In the genomic region with DNA sequence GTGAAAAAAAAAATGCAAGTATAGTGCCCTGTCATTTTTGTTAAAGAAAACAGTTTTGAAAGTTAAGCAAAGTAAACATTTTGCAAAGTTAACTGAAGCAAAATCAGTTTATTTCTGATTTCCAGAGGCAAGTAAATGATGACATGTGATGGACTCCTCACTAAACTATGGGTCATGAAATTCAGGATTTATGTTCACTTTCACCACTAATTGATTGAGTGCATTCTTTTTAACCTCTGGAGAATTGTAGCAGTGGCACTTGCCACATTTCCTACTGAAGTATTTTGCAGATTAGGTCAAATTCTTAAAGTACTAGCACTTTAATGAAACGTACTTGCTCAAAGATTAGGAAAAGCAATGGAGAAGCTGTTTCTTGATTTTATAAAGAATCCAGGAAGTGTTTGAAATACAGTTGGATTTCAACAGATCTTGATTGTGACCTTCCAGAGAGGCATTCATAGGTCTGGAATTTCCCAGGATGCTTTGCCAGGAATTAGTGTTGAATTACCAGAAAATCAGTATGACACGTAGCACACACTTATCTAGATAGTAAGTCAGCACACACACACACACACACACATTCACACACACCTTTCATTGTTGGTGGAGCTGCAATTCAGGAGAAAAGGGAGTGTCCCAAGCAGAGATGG, we compare ENCODE assay signal across 10 cellular contexts.
DNase-seq lines count a peak whose midpoint lies in the region; ATAC-seq and TF ChIP-seq lines count a peak whose summit lies in the region.
"Had no signal": no experiment of that assay in that cellular context is flagged by ENCODE, and none has a peak within 500 bp of the region (broad histone marks: within the 10 kb centered on the region; RNA-seq: fewer than 3 reads in every experiment).

No MANE protein-coding gene starts in this region.

- H3K27ac Mint-ChIP-seq in activated CD4-positive, alpha-beta memory T cell treated with anti-CD3 and anti-CD28 coated beads for 36 hours: no peak overlapping the region

- H2BK120ac ChIP-seq in neuronal stem cell (ENCODE audit: low read depth, low read length): no peak overlapping the region

- no peak overlapping the region for H3K4ac ChIP-seq in neuronal stem cell (ENCODE audit: low read length)

- ATAC-seq in HG02623 (IDR thresholded peaks at IDR 0.05; ENCODE audit: unreplicated experiment): no peak

- no peak overlapping the region for H3K9ac ChIP-seq in neuronal stem cell (ENCODE audit: low read depth, low read length, poor library complexity)

- H4K8ac ChIP-seq in neuronal stem cell (ENCODE audit: low read depth, low read length): no peak overlapping the region

- H3K14ac ChIP-seq in neuronal stem cell (ENCODE audit: low read length): no peak overlapping the region

- H2AK5ac ChIP-seq in neuronal stem cell (ENCODE audit: low read depth, low read length): no peak overlapping the region

- H2AFZ ChIP-seq in PC-9 (peak overlapping the region; percentile 61), neuronal stem cell (ENCODE audit: low read length) (peak overlapping the region; percentile 75)

- H3K79me2 ChIP-seq in PC-9 (ENCODE audit: low read depth): no peaks in the 10 kb centered on the region

- H3K27ac ChIP-seq in PC-9 (peak overlapping the region; percentile 88), neuronal stem cell (replicated peaks; ENCODE audit: low read length) (no peak overlapping the region)

- H3F3A ChIP-seq in PC-9 (ENCODE audit: insufficient read depth, low read depth): peaks cover 17% of the 10 kb centered on the region; the same call in 1 of the 2 replicates

- H3K9me3 ChIP-seq in PC-9 (ENCODE audit: insufficient read depth, low read depth) (no peaks in the 10 kb centered on the region), neuronal stem cell (replicated peaks in 1 of 2; ENCODE audit: control insufficient read depth in 2 of 2, insufficient read depth in 1 of 2, low read depth in 1 of 2, low read length in 2 of 2) (peaks cover 0 to 3% of the 10 kb centered on the region in 2 donors)

- intact Hi-C loops in PC-9 (cut with micrococcal nuclease; ENCODE audit: unreplicated experiment): loop anchor here (1.0 to 10.0 kb wide), 3 partner anchors 62 to 117 kb away; no protein-coding TSS in a partner anchor
- intact Hi-C loops in activated CD4-positive, alpha-beta memory T cell treated with anti-CD3 and anti-CD28 coated beads for 36 hours (cut with micrococcal nuclease): no loop called here

- H4K91ac ChIP-seq in neuronal stem cell (ENCODE audit: low read depth, low read length, poor library complexity): no peak overlapping the region

- peak overlapping the region; percentile 60 for H3K4me2 ChIP-seq in PC-9
- no peak overlapping the region for H3K4me2 ChIP-seq in neuronal stem cell (ENCODE audit: insufficient read depth, low read length, poor library complexity, severe bottlenecking)

- no peak for TF ChIP-seq CTCF in BJ (IDR thresholded peaks at IDR 0.05; ENCODE audit: insufficient read depth, low read depth, low read length)
- TF ChIP-seq CTCF in PC-9 (conservative IDR thresholded peaks at IDR 0.05): no peak

- WGBS in neuronal stem cell (ENCODE audit: extremely low coverage in 2 of 2, insufficient read length in 2 of 2, insufficient replicate concordance in 1 of 2), 2 donors: no CpG with 5 or more reads among the region's 2 CpGs

- H3K9me3 Mint-ChIP-seq in activated CD4-positive, alpha-beta memory T cell treated with anti-CD3 and anti-CD28 coated beads for 36 hours: no peaks in the 10 kb centered on the region

- H4K20me1 ChIP-seq in PC-9 (ENCODE audit: insufficient read depth): no peaks in the 10 kb centered on the region

- CTCF ChIA-PET in BJ (lab: Yijun Ruan, JAX) (interaction anchor here (0.6 to 3.9 kb wide), 3 partner anchors 15 to 108 kb away, joined by 3 to 16 read pairs (median 3); no protein-coding TSS in a partner anchor), PC-9 (lab: Charles Lee) (interaction anchor here (0.7 kb wide), 1 partner anchor 107 kb away, joined by 3 read pairs; no protein-coding TSS in a partner anchor)
- CTCF ChIA-PET in activated CD4-positive, alpha-beta memory T cell treated with anti-CD3 and anti-CD28 coated beads for 36 hours (lab: Charles Lee): no interaction called here

- H3K36me3 Mint-ChIP-seq in activated CD4-positive, alpha-beta memory T cell treated with anti-CD3 and anti-CD28 coated beads for 36 hours: no peaks in the 10 kb centered on the region

- H2BK5ac ChIP-seq in neuronal stem cell (ENCODE audit: low read length): no peak overlapping the region

- no TSS peak for BruUV-seq in PC-9 (replicated peaks; lab: Mats Ljungman, UMichigan)

- peaks cover 2% of the 10 kb centered on the region for H3K79me1 ChIP-seq in neuronal stem cell (ENCODE audit: low read depth, low read length)

- no peaks in the 10 kb centered on the region for H3K27me3 ChIP-seq in BJ (ENCODE audit: control insufficient read depth, insufficient read depth, low read length)
- H3K27me3 ChIP-seq in PC-9 (ENCODE audit: insufficient read depth, low read depth): no peaks in the 10 kb centered on the region
- H3K27me3 ChIP-seq in neuronal stem cell (ENCODE audit: control insufficient read depth in 3 of 3, insufficient read depth in 3 of 3, low read depth in 1 of 3, low read length in 3 of 3): no peaks in the 10 kb centered on the region

- no peaks in the 10 kb centered on the region for H3K4me1 Mint-ChIP-seq in activated CD4-positive, alpha-beta memory T cell treated with anti-CD3 and anti-CD28 coated beads for 36 hours (ENCODE audit: low read depth)

- no peak overlapping the region for H3K4me3 ChIP-seq in BJ (ENCODE audit: low read depth, low read length)
- no peak overlapping the region for H3K4me3 ChIP-seq in PC-9
- H3K4me3 ChIP-seq in neuronal stem cell (ENCODE audit: low read length in 2 of 2): no peak overlapping the region

- H3K9me2 ChIP-seq in PC-9 (ENCODE audit: insufficient read depth): no peaks in the 10 kb centered on the region

- DNase-seq in BJ (ENCODE audit: low read depth) (peak; percentile 85), PC-9 (peak; percentile 63 to 95), fibroblast of gingiva (ENCODE audit: low read depth) (peak; percentile 75), neuronal stem cell (ENCODE audit: low spot score) (no peak), KBM-7 (no peak), NCI-H1436 treated with DMSO at 0.1 percent for 48 hours (lab: John Stamatoyannopoulos, UW) (no peak)
- DNase-seq in activated CD4-positive, alpha-beta memory T cell treated with anti-CD3 and anti-CD28 coated beads for 36 hours: no peak
- DNase-seq: activated CD4-positive, alpha-beta T cell treated with anti-CD3 and anti-CD28 coated beads, Interleukin-2, amount 50 U/mL, for 48 hours; NCI-H1930 had no signal

- H2BK15ac ChIP-seq in neuronal stem cell (ENCODE audit: low read length): no peak overlapping the region

- H3K18ac ChIP-seq in neuronal stem cell (ENCODE audit: low read length): no peak overlapping the region

- H2BK12ac ChIP-seq in neuronal stem cell (ENCODE audit: low read length): no peak overlapping the region

- H3K23ac ChIP-seq in neuronal stem cell (ENCODE audit: low read depth, low read length, poor library complexity): no peak overlapping the region

- H3K36me3 ChIP-seq in BJ (ENCODE audit: control insufficient read depth, insufficient read depth, low read length): no peaks in the 10 kb centered on the region
- no peaks in the 10 kb centered on the region for H3K36me3 ChIP-seq in PC-9 (ENCODE audit: low read depth)
- no peaks in the 10 kb centered on the region for H3K36me3 ChIP-seq in neuronal stem cell (replicated peaks in 1 of 2; ENCODE audit: control insufficient read depth in 2 of 2, insufficient read depth in 2 of 2, low read length in 2 of 2)

- no peak overlapping the region for H3K4me3 Mint-ChIP-seq in activated CD4-positive, alpha-beta memory T cell treated with anti-CD3 and anti-CD28 coated beads for 36 hours

- H3K4me1 ChIP-seq in PC-9 (replicated peaks; ENCODE audit: insufficient read depth): peaks cover 23% of the 10 kb centered on the region
- H3K4me1 ChIP-seq in neuronal stem cell (ENCODE audit: control insufficient read depth in 2 of 2, insufficient read depth in 1 of 2, low read depth in 1 of 2, low read length in 2 of 2): peaks cover 0 to 5% of the 10 kb centered on the region in 2 donors

- no peaks in the 10 kb centered on the region for H3K27me3 Mint-ChIP-seq in activated CD4-positive, alpha-beta memory T cell treated with anti-CD3 and anti-CD28 coated beads for 36 hours

- in situ Hi-C loops in KBM-7 (cut with MboI; ENCODE audit: low pct_unique_long_range_greater_than_20kb, low sequenced_read_pairs): no loop called here

- POLR2A ChIA-PET in BJ (lab: Charles Lee) (interaction anchor here (0.6 to 0.7 kb wide), 2 partner anchors 22 to 94 kb away, joined by 3 read pairs; no protein-coding TSS in a partner anchor), PC-9 (lab: Charles Lee; ENCODE audit: unreplicated experiment) (interaction anchor here (0.7 kb wide), 1 partner anchor 243 kb away, joined by 5 read pairs; no protein-coding TSS in a partner anchor)
- POLR2A ChIA-PET in activated CD4-positive, alpha-beta memory T cell treated with anti-CD3 and anti-CD28 coated beads for 36 hours (lab: Charles Lee): no interaction called here

Comparison
In these comparisons a context has a peak if more than half of its experiments do, and no peak if none do; other contexts are left out.
1. DNase-seq: peak in BJ (single experiment), PC-9 (2 of 2) and fibroblast of gingiva (single experiment); none in neuronal stem cell (single experiment), KBM-7 (single experiment), activated CD4-positive, alpha-beta memory T cell treated with anti-CD3 and anti-CD28 coated beads for 36 hours (single experiment) and NCI-H1436 treated with DMSO at 0.1 percent for 48 hours (single experiment).